In genomic region chr16:1308977-1309885, GRCh38 we compare ENCODE assay signal across 1 cellular context.
TF ChIP-seq lines count a peak whose summit lies in the region.

TSS of gene UBE2I (plus strand) at chr16:1309636. CDS start at chr16:1314031, 4,395 bp downstream.

TF ChIP-seq in HepG2, 621 proteins besides CTCF, POLR2A, EP300 and RAD21 (continued from another document and continues in another):
- no peak for TF ChIP-seq TRAFD1 (CRISPR knock-in tag; IDR thresholded peaks at IDR 0.05; ENCODE audit: borderline replicate concordance)
- TF ChIP-seq E2F1 (CRISPR knock-in tag; IDR thresholded peaks at IDR 0.05), result no peak; the same call in 1 of the 2 replicates
- TF ChIP-seq MLX (CRISPR knock-in tag; IDR thresholded peaks at IDR 0.05), result no peak
- TF ChIP-seq TMF1 (CRISPR knock-in tag; IDR thresholded peaks at IDR 0.05; ENCODE audit: low read depth), result peak; percentile 37; the same call in 1 of the 2 replicates
- peak; percentile 82 for TF ChIP-seq MEF2D (CRISPR knock-in tag; IDR thresholded peaks at IDR 0.05)
- TF ChIP-seq CSRNP1 (CRISPR knock-in tag; IDR thresholded peaks at IDR 0.05), result no peak
- no peak for TF ChIP-seq KAT7 (CRISPR knock-in tag; IDR thresholded peaks at IDR 0.05; ENCODE audit: borderline replicate concordance)
- TF ChIP-seq KDM5A (IDR thresholded peaks at IDR 0.05; ENCODE audit: borderline replicate concordance, low read length), result peak; percentile 79; the same call in 1 of the 2 replicates
- peak; percentile 93 for TF ChIP-seq GLI4 (CRISPR knock-in tag; IDR thresholded peaks at IDR 0.05; ENCODE audit: borderline replicate concordance)
- TF ChIP-seq NFIB (CRISPR knock-in tag; IDR thresholded peaks at IDR 0.05; ENCODE audit: borderline replicate concordance), result no peak
- no peak for TF ChIP-seq STAT6 (CRISPR knock-in tag; IDR thresholded peaks at IDR 0.05; ENCODE audit: borderline replicate concordance)
- peak; percentile 100; the same call in 1 of the 2 replicates for TF ChIP-seq SPEN (CRISPR knock-in tag; IDR thresholded peaks at IDR 0.05; ENCODE audit: low read depth)
- no peak; the same call in 1 of the 2 replicates for TF ChIP-seq HMGXB3 (CRISPR knock-in tag; IDR thresholded peaks at IDR 0.05; ENCODE audit: borderline replicate concordance)
- peak; percentile 99 for TF ChIP-seq ZNF335 (CRISPR knock-in tag; IDR thresholded peaks at IDR 0.05)
- TF ChIP-seq ZNF629 (CRISPR knock-in tag; conservative IDR thresholded peaks at IDR 0.05), result no peak; the same call in 1 of the 2 replicates
- no peak for TF ChIP-seq HMG20A (CRISPR knock-in tag; IDR thresholded peaks at IDR 0.05; ENCODE audit: borderline replicate concordance)
- TF ChIP-seq GTF3A (CRISPR knock-in tag; conservative IDR thresholded peaks at IDR 0.05), result no peak
- no peak for TF ChIP-seq HMGA1 (CRISPR knock-in tag; conservative IDR thresholded peaks at IDR 0.05)
- TF ChIP-seq POLR2G (IDR thresholded peaks at IDR 0.05; ENCODE audit: low read depth, low read length), result peak; percentile 61
- TF ChIP-seq ZNF879 (CRISPR knock-in tag; IDR thresholded peaks at IDR 0.05), result peak; percentile 93
- TF ChIP-seq MLLT10 (CRISPR knock-in tag; IDR thresholded peaks at IDR 0.05), result no peak
- TF ChIP-seq NR2F1 (CRISPR knock-in tag; IDR thresholded peaks at IDR 0.05), result 0 out of 4 replicates have a peak, but pooled peaks of 1 of the 2 experiments have one; percentile 9
- TF ChIP-seq ZNF747 (CRISPR knock-in tag; IDR thresholded peaks at IDR 0.05; ENCODE audit: borderline replicate concordance), result peak; percentile 64; the same call in 1 of the 2 replicates
- 0 out of 2 replicates have a peak, but pooled peaks have one; percentile 55 for TF ChIP-seq TP53 (CRISPR knock-in tag; conservative IDR thresholded peaks at IDR 0.05)
- no peak for TF ChIP-seq BHLHE40 (IDR thresholded peaks at IDR 0.05; ENCODE audit: low read length)
- peak; percentile 93 for TF ChIP-seq ZNF547 (CRISPR knock-in tag; IDR thresholded peaks at IDR 0.05)
- TF ChIP-seq ZNF713 (CRISPR knock-in tag; IDR thresholded peaks at IDR 0.05), result no peak
- TF ChIP-seq BRD4 (CRISPR knock-in tag; IDR thresholded peaks at IDR 0.05), result no peak
- TF ChIP-seq HNRNPK (IDR thresholded peaks at IDR 0.05; ENCODE audit: low read depth, low read length, poor library complexity, severe bottlenecking), result no peak
- peak; percentile 77; the same call in 1 of the 2 replicates for TF ChIP-seq HNRNPL (IDR thresholded peaks at IDR 0.05; ENCODE audit: low read depth, low read length)
- TF ChIP-seq CREBL2 (CRISPR knock-in tag; IDR thresholded peaks at IDR 0.05; ENCODE audit: borderline replicate concordance), result peak; percentile 73; the same call in 1 of the 2 replicates
- no peak for TF ChIP-seq REXO4 (CRISPR knock-in tag; IDR thresholded peaks at IDR 0.05; ENCODE audit: borderline replicate concordance)
- TF ChIP-seq ZNF383 (CRISPR knock-in tag; IDR thresholded peaks at IDR 0.05; ENCODE audit: borderline replicate concordance), result no peak
- TF ChIP-seq SALL1 (CRISPR knock-in tag; IDR thresholded peaks at IDR 0.05), result peak; percentile 88
- 0 out of 2 replicates have a peak, but pooled peaks have one; percentile 84 for TF ChIP-seq ZSCAN12 (CRISPR knock-in tag; IDR thresholded peaks at IDR 0.05)
- no peak for TF ChIP-seq ZNF691 (CRISPR knock-in tag; IDR thresholded peaks at IDR 0.05; ENCODE audit: borderline replicate concordance, low read depth)
- no peak for TF ChIP-seq MATR3 (CRISPR knock-in tag; IDR thresholded peaks at IDR 0.05)
- TF ChIP-seq ZNF253 (CRISPR knock-in tag; IDR thresholded peaks at IDR 0.05; ENCODE audit: borderline replicate concordance), result no peak
- peak; percentile 81; the same call in 1 of the 2 replicates for TF ChIP-seq ZGPAT (CRISPR knock-in tag; IDR thresholded peaks at IDR 0.05)
- peak; percentile 77; the same call in 1 of the 2 replicates for TF ChIP-seq ZFP36L2 (CRISPR knock-in tag; IDR thresholded peaks at IDR 0.05)
- peak; percentile 42; the same call in 1 of the 2 replicates for TF ChIP-seq ZFP90 (CRISPR knock-in tag; IDR thresholded peaks at IDR 0.05; ENCODE audit: borderline replicate concordance)
- peak; percentile 76 for TF ChIP-seq SP5 (CRISPR knock-in tag; IDR thresholded peaks at IDR 0.05; ENCODE audit: borderline replicate concordance, low read depth)
- TF ChIP-seq TBP (CRISPR knock-in tag; IDR thresholded peaks at IDR 0.05), result no peak
- no peak for TF ChIP-seq IKZF5 (CRISPR knock-in tag; IDR thresholded peaks at IDR 0.05)
- no peak for TF ChIP-seq ZNF17 (CRISPR knock-in tag; IDR thresholded peaks at IDR 0.05)
- no peak; the same call in 1 of the 2 replicates for TF ChIP-seq ZNF503 (CRISPR knock-in tag; IDR thresholded peaks at IDR 0.05)
- TF ChIP-seq ZNF343 (CRISPR knock-in tag; IDR thresholded peaks at IDR 0.05), result 0 out of 2 replicates have a peak, but pooled peaks have one; percentile 41
